In the genomic region with DNA sequence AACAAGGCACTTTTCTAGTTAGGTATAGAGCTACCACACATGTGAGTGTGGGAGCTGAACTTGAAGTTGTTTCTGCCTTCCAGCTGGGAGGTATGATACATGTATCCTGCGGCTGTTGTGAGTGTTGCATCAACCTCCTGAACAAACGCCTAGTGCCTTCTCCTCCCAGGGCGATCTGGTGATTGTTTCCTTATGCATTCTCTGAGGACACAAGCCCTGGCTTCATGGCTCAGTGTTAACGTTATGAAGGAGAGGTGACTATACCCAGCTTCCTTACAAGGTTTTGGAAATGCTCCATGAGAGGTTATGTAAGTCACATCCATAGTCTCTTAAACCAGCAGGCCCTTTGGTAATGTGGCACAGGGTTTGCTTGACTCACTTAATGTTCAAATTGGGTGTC, we compare ENCODE assay signal across 8 cellular contexts.
A peak's percentile ranks its signal among the peaks of the same experiment; 100 is the strongest.
DNase-seq lines count a peak whose midpoint lies in the region; ATAC-seq lines count a peak whose summit lies in the region.

No MANE protein-coding gene starts in this region.

- H3K27me3 ChIP-seq in SJCRH30, result no peaks in the 10 kb centered on the region

- H3K27ac ChIP-seq in SJCRH30, result peak overlapping the region; percentile 68

- ATAC-seq in GM18517 (IDR thresholded peaks at IDR 0.05; ENCODE audit: unreplicated experiment) (no peak), GM19351 (IDR thresholded peaks at IDR 0.05; ENCODE audit: unreplicated experiment) (no peak)

- H3K4me1 ChIP-seq in SJCRH30, result peaks cover 64% of the 10 kb centered on the region

- no peak overlapping the region for H3K4me3 ChIP-seq in SJCRH30

- no peaks in the 10 kb centered on the region for H3K9me3 ChIP-seq in SJCRH30 (replicated peaks)

- DNase-seq in NCI-H1417 (lab: John Stamatoyannopoulos, UW), result peak in 2 of 3 experiments; percentile 24 to 32
- DNase-seq in NCI-H1417 treated with DMSO at 0.1 percent for 48 hours (lab: John Stamatoyannopoulos, UW), result no peak
- peak; percentile 39 to 65 for DNase-seq in SJCRH30
- DNase-seq in fibroblast of the conjunctiva (ENCODE audit: low read depth), result peak; percentile 91
- peak; percentile 93 for DNase-seq in stromal cell of bone marrow (ENCODE audit: low read depth)
- DNase-seq in hippocampal formation (lab: John Stamatoyannopoulos, UW), result no peak

- no peaks in the 10 kb centered on the region for H3K36me3 ChIP-seq in SJCRH30

Comparison
In these comparisons a context has a peak if more than half of its experiments do, and no peak if none do; other contexts are left out.
1. DNase-seq: peak in NCI-H1417 (2 of 3), SJCRH30 (2 of 2), fibroblast of the conjunctiva (single experiment) and stromal cell of bone marrow (single experiment); none in NCI-H1417 treated with DMSO at 0.1 percent for 48 hours (single experiment) and hippocampal formation (0 of 2).